ENCODE assay signal across 15 cellular contexts in genomic region chr3:123310741-123311140, GRCh38.
"Had no signal": no experiment of that assay in that cellular context is flagged by ENCODE, and none has a peak within 500 bp of the region (broad histone marks: within the 10 kb centered on the region; RNA-seq: fewer than 3 reads in every experiment).

No MANE protein-coding gene starts in this region.

- H3K4me3 ChIP-seq: dorsolateral prefrontal cortex, pancreas, stomach had no signal

- H3K36me3 ChIP-seq: brain microvascular endothelial cell, pancreas had no signal

- H3K4me1 ChIP-seq: foreskin keratinocyte, pancreas had no signal

- H3K27me3 ChIP-seq: dorsolateral prefrontal cortex, pancreas, stomach had no signal

- DNase-seq: activated CD4-positive, alpha-beta T cell treated with anti-CD3 and anti-CD28 coated beads, Interleukin-2, amount 50 U/mL, for 4 hours; activated effector memory CD4-positive, alpha-beta T cell treated with anti-CD3 and anti-CD28 coated beads, Interleukin-2, amount 50 U/mL, for 16 hours; activated T-cell treated with anti-CD3 and anti-CD28 coated beads, Interleukin-2, amount 50 U/mL, for 24 hours; amygdala; brain microvascular endothelial cell; foreskin keratinocyte; immature natural killer cell; stomach had no signal

- ATAC-seq: activated CD4-positive, CD25-positive, alpha-beta regulatory T cell treated with anti-CD3 and anti-CD28 coated beads, Interleukin-2, amount 50 U/mL, for 24 hours; activated naive CD4-positive, alpha-beta T cell treated with anti-CD3 and anti-CD28 coated beads, Interleukin-2, amount 50 U/mL, for 72 hours; foreskin keratinocyte; left lobe of liver; pancreas had no signal

- H3K27ac Mint-ChIP-seq: activated T-cell treated with anti-CD3 and anti-CD28 coated beads, Interleukin-2, amount 50 U/mL, for 24 hours; immature natural killer cell; memory B cell had no signal

- H3K9me3 Mint-ChIP-seq: activated naive CD4-positive, alpha-beta T cell treated with anti-CD3 and anti-CD28 coated beads, Interleukin-2, amount 50 U/mL, for 72 hours; activated T-cell treated with anti-CD3 and anti-CD28 coated beads, Interleukin-2, amount 50 U/mL, for 24 hours; immature natural killer cell; memory B cell; neural crest cell had no signal

- H3K36me3 Mint-ChIP-seq: activated naive CD4-positive, alpha-beta T cell treated with anti-CD3 and anti-CD28 coated beads, Interleukin-2, amount 50 U/mL, for 72 hours; immature natural killer cell; memory B cell had no signal

- H3K4me3 Mint-ChIP-seq: activated T-cell treated with anti-CD3 and anti-CD28 coated beads, Interleukin-2, amount 50 U/mL, for 24 hours; immature natural killer cell; memory B cell; neural crest cell had no signal

- H3K4me1 Mint-ChIP-seq: immature natural killer cell, neural crest cell had no signal

- H3K9me3 ChIP-seq: pancreas, stomach had no signal

- H3K27ac ChIP-seq: brain microvascular endothelial cell, dorsolateral prefrontal cortex, foreskin keratinocyte, pancreas, stomach had no signal
